2 cellular contexts compared by ENCODE assay signal in genomic region chr6:144696610-144697376, GRCh38.
A peak's percentile ranks its signal among the peaks of the same experiment; 100 is the strongest.
TF ChIP-seq lines count a peak whose summit lies in the region.

No MANE protein-coding gene starts in this region.

TF ChIP-seq in IMR-90, 13 proteins besides CTCF, POLR2A, EP300 and RAD21:
- TF ChIP-seq RCOR1 (IDR thresholded peaks at IDR 0.05; ENCODE audit: insufficient replicate concordance, low read length) (no peak), CEBPB (IDR thresholded peaks at IDR 0.05; ENCODE audit: low read depth, low read length) (0 out of 2 replicates have a peak, but pooled peaks have one; percentile 8)

TF ChIP-seq in K562, 482 proteins besides CTCF, POLR2A, EP300 and RAD21:
- TF ChIP-seq PBX2 (CRISPR knock-in tag; IDR thresholded peaks at IDR 0.05; ENCODE audit: low read depth) (no peak), PBX2 (tag; conservative IDR thresholded peaks at IDR 0.05; ENCODE audit: low read depth) (no peak), TFAP4 (CRISPR knock-in tag; IDR thresholded peaks at IDR 0.05; ENCODE audit: borderline replicate concordance) (no peak), VEZF1 (CRISPR knock-in tag; IDR thresholded peaks at IDR 0.05) (no peak), EWSR1 (IDR thresholded peaks at IDR 0.05; ENCODE audit: borderline replicate concordance, low read depth, partially characterized antibody) (no peak), SAFB2 (IDR thresholded peaks at IDR 0.05; ENCODE audit: borderline replicate concordance, low read depth, low read length, severe bottlenecking) (no peak)
